Comparison of ENCODE assay signal across 8 cellular contexts in genomic region chr5:56817306-56817986, GRCh38. TPM values are rescaled to one million over a fixed set of nuclear protein-coding genes. Genes with fewer than 3 reads are reported as not detected.
DNase-seq lines count a peak whose midpoint lies in the region; ATAC-seq and TF ChIP-seq lines count a peak whose summit lies in the region.

No MANE protein-coding gene starts in this region.

- TF ChIP-seq POLR2A in breast epithelium (IDR thresholded peaks at IDR 0.05) (no peak), lower leg skin (IDR thresholded peaks at IDR 0.05) (no peak)

- H3K27me3 ChIP-seq in HL-60 (ENCODE audit: insufficient read depth, poor library complexity, severe bottlenecking) (no peaks in the 10 kb centered on the region), breast epithelium (no peaks in the 10 kb centered on the region), muscle layer of duodenum (ENCODE audit: low read depth, low read length) (no peaks in the 10 kb centered on the region), foreskin keratinocyte (no peaks in the 10 kb centered on the region)

- in situ Hi-C loops in ACHN (cut with HindIII; ENCODE audit: low pct_ligation_motif_present, low pct_unique_long_range_greater_than_20kb, low sequenced_read_pairs), result no loop called here

- intact Hi-C loops in breast epithelium (cut with DNase I; ENCODE audit: low total_unique reads) (no loop called here), lower leg skin (cut with DNase I; ENCODE audit: low total_unique reads) (loop anchor here (10.0 kb wide), 1 partner anchor 357 kb away; the partner anchor contains the start of gene GPBP1)

- ATAC-seq in foreskin keratinocyte, result no peak

- WGBS in lower leg skin, 2 donors, result 17 to 22% methylated on average over 8 of the region's 8 CpGs

- peaks cover 0 to 4% of the 10 kb centered on the region in 2 donors for H3K4me1 ChIP-seq in breast epithelium
- peaks cover 6 to 11% of the 10 kb centered on the region in 2 donors for H3K4me1 ChIP-seq in muscle layer of duodenum (ENCODE audit: control insufficient read depth in 1 of 2, insufficient read depth in 2 of 2, low read length in 2 of 2)
- H3K4me1 ChIP-seq in foreskin keratinocyte, result peaks cover 29% of the 10 kb centered on the region

- H3K9me3 ChIP-seq in breast epithelium (no peaks in the 10 kb centered on the region), muscle layer of duodenum (ENCODE audit: control insufficient read depth in 1 of 2, low read length in 2 of 2) (no peaks in the 10 kb centered on the region)

- H3K4me3 ChIP-seq in HL-60 (replicated peaks; ENCODE audit: insufficient read depth, low read length) (peak overlapping the region; percentile 63), breast epithelium (peak overlapping the region; percentile 80 to 94 (median 91)), muscle layer of duodenum (ENCODE audit: low read depth in 1 of 2, low read length in 2 of 2) (peak overlapping the region; percentile 84 to 94), lower leg skin (ENCODE audit: low read depth, poor library complexity, severe bottlenecking) (no peak overlapping the region)

- H3K27ac ChIP-seq in HL-60 (replicated peaks), result peak overlapping the region; percentile 83
- peak overlapping the region; percentile 97 to 99 for H3K27ac ChIP-seq in breast epithelium
- H3K27ac ChIP-seq in muscle layer of duodenum (ENCODE audit: low read length), result peak overlapping the region; percentile 83
- no peak overlapping the region for H3K27ac ChIP-seq in foreskin keratinocyte

- TF ChIP-seq CTCF in HL-60 (IDR thresholded peaks at IDR 0.05; ENCODE audit: insufficient read depth, low read length) (no peak), breast epithelium (IDR thresholded peaks at IDR 0.05) (no peak), foreskin keratinocyte (conservative IDR thresholded peaks at IDR 0.05) (no peak), lower leg skin (IDR thresholded peaks at IDR 0.05) (no peak)

- H3K36me3 ChIP-seq in breast epithelium (no peaks in the 10 kb centered on the region), muscle layer of duodenum (ENCODE audit: control insufficient read depth in 1 of 2, insufficient read depth in 2 of 2, low read length in 2 of 2) (no peaks in the 10 kb centered on the region)

- DNase-seq in ACHN (peak; percentile 17), HL-60 (ENCODE audit: low read depth in 1 of 2, low spot score in 1 of 2) (no peak), breast epithelium (ENCODE audit: low spot score in 2 of 2) (no peak), NCI-H1417 treated with DMSO at 0.1 percent for 48 hours (lab: John Stamatoyannopoulos, UW) (no peak), cerebellum (ENCODE audit: low spot score) (no peak), foreskin keratinocyte (no peak), lower leg skin (ENCODE audit: low spot score in 2 of 2) (no peak)

RNA-seq across cellular contexts. Expression of gene MAP3K1, which starts 2.1 kb away (rescaled TPM):
- total RNA-seq in breast epithelium (100 to 1,000 TPM in 1 of 3 donors, 10 to 100 TPM in 2; 14.9 to 138 (median 77.7) TPM), cerebellum (32.1 TPM), foreskin keratinocyte (11.9 and 13.6 TPM in 2 replicates), lower leg skin (10 to 100 TPM; 63.7 to 92.8 (median 68.9) TPM)
- polyA plus RNA-seq in foreskin keratinocyte, result 2.1 and 2.8 TPM in 2 replicates
